ENCODE assay signal across 8 cellular contexts in genomic region chr12:111766608-111767361, GRCh38.
DNase-seq lines count a peak whose midpoint lies in the region; ATAC-seq and TF ChIP-seq lines count a peak whose summit lies in the region.

ALDH2 (plus strand) TSS chr12:111766933; CDS start chr12:111766983, 50 bp downstream.

- no peak for TF ChIP-seq CTCF in GM12875 (IDR thresholded peaks at IDR 0.05; ENCODE audit: borderline replicate concordance, insufficient read depth, low read depth, low read length)

- peak; percentile 69 for DNase-seq in SW480 (ENCODE audit: low spot score)
- DNase-seq in caudate nucleus (lab: John Stamatoyannopoulos, UW), result peak in 57 of 61 donors; percentile 23 to 80 (median 63)
- peak; percentile 99 for DNase-seq in iPS-NIHi11 (ENCODE audit: low spot score)
- no peak for DNase-seq in skeletal muscle cell (ENCODE audit: low read depth)

- peak within 1 kb of the TSS; percentile 72 for H3K4me3 ChIP-seq in GM12875 (ENCODE audit: low read depth, low read length)
- peak within 1 kb of the TSS; percentile 74 for H3K4me3 ChIP-seq in skeletal muscle cell (ENCODE audit: low read depth, low read length)

- peak within 1 kb of the TSS; percentile 83 for H3K27ac ChIP-seq in caudate nucleus (ENCODE audit: low read depth, low read length)

- peak; percentile 51 for ATAC-seq in HG03432 (IDR thresholded peaks at IDR 0.05; ENCODE audit: unreplicated experiment)
- ATAC-seq in HG02885 (IDR thresholded peaks at IDR 0.05; ENCODE audit: poor library complexity, unreplicated experiment), result no peak
- ATAC-seq in HG03095 (IDR thresholded peaks at IDR 0.05; ENCODE audit: unreplicated experiment), result no peak
